26 cellular contexts compared by ENCODE assay signal in genomic region chr5:78187172-78187571, GRCh38.
"Had no signal": no experiment of that assay in that cellular context is flagged by ENCODE, and none has a peak within 500 bp of the region (broad histone marks: within the 10 kb centered on the region; RNA-seq: fewer than 3 reads in every experiment).

No MANE protein-coding gene starts in this region.

- H3K27ac ChIP-seq: left lung, lower lobe of right lung, pancreas, prostate gland, skin epidermis, stomach, testis, thyroid gland, transverse colon, upper lobe of left lung, vagina had no signal

- FAIRE-seq: kidney had no signal

- H3K36me3 ChIP-seq: lower lobe of right lung, pancreas, prostate gland, thyroid gland, vagina had no signal

- H3K4me1 ChIP-seq: left lung, lower lobe of right lung, pancreas, prostate gland, stomach, testis, thyroid gland, transverse colon, upper lobe of left lung, vagina had no signal

- H3K9me3 ChIP-seq: pancreas, prostate gland, testis, thyroid gland, vagina had no signal

- H3K4me3 ChIP-seq: left lung, lower lobe of right lung, pancreas, prostate gland, skin epidermis, stomach, testis, thyroid gland, transverse colon, upper lobe of left lung, vagina had no signal

- DNase-seq: kidney; left colon; left lung; lower lobe of right lung; mammary epithelial cell; mesenchymal stem cell; naive thymus-derived CD8-positive, alpha-beta T cell; nucleus accumbens; pancreas; posterior cingulate gyrus; retina; right cardiac atrium; stimulated activated CD4-positive, alpha-beta T cell treated with anti-CD3 and anti-CD28 coated beads, Interleukin-12 subunit alpha, Interleukin-12 subunit beta, amount 100 ng/mL, for 4 hours; stimulated activated CD4-positive, alpha-beta T cell treated with anti-CD3 and anti-CD28 coated beads, Interleukin-15, amount 100 ng/mL, for 24 hours; stimulated activated CD4-positive, alpha-beta T cell treated with anti-CD3 and anti-CD28 coated beads, Interleukin-2, amount 100 ng/mL, for 24 hours; stimulated activated CD4-positive, alpha-beta T cell treated with anti-CD3 and anti-CD28 coated beads, Interleukin-4, amount 100 ng/mL, for 1 hour; stimulated activated naive B cell treated with anti-CD40 and anti-IgM and Interleukin-4, amounts not matched to agents 10 μg/mL and 1 μg/mL and 100 μg/mL, for 72 hours; stimulated activated naive CD8-positive, alpha-beta T cell treated with anti-CD3 and anti-CD28 coated beads, Interleukin-15, Interleukin-2, amounts not matched to agents 100 U/mL and 50 U/mL, for 24 hours; stomach; testis; thyroid gland; transverse colon; upper lobe of left lung had no signal

- H3K27me3 ChIP-seq: left lung, pancreas, stomach, testis, thyroid gland, transverse colon, upper lobe of left lung, vagina had no signal
